Comparison of ENCODE assay signal across 1 cellular context in the genomic region with DNA sequence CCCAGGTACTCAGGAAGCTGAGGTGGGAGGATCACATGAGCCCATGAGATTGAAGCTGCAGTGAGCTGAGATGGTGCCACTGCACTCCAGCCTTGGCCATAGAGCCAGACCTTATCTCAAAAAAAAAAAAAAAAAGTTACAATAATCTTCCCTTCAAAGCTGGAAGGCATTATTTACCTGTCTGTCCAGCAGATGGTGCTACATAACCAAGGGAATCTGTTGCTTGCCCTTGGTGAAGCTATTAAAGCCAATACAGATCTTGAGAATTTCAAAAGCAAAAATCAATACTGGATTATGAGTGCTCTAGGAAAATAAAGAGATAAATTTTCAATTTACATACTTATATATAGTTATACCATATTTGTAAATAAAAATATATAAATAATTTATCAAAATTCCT.
TF ChIP-seq lines count a peak whose summit lies in the region.

No MANE protein-coding gene starts in this region.

TF ChIP-seq in HCT116, 20 proteins besides CTCF, POLR2A, EP300 and RAD21 (continued from another document):
- TF ChIP-seq, protein P1, sequence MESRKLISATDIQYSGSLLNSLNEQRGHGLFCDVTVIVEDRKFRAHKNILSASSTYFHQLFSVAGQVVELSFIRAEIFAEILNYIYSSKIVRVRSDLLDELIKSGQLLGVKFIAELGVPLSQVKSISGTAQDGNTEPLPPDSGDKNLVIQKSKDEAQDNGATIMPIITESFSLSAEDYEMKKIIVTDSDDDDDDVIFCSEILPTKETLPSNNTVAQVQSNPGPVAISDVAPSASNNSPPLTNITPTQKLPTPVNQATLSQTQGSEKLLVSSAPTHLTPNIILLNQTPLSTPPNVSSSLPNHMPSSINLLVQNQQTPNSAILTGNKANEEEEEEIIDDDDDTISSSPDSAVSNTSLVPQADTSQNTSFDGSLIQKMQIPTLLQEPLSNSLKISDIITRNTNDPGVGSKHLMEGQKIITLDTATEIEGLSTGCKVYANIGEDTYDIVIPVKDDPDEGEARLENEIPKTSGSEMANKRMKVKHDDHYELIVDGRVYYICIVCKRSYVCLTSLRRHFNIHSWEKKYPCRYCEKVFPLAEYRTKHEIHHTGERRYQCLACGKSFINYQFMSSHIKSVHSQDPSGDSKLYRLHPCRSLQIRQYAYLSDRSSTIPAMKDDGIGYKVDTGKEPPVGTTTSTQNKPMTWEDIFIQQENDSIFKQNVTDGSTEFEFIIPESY (IDR thresholded peaks at IDR 0.05; ENCODE audit: extremely low read depth, insufficient replicate concordance, low read length): no peak
- no peak for TF ChIP-seq SP1 (IDR thresholded peaks at IDR 0.05; ENCODE audit: low read depth)
TF ChIP-seq in HCT116: peak in this region for 0.
